ENCODE assay signal across 8 cellular contexts in genomic region chr6:43951063-43951755, GRCh38.
A peak's percentile ranks its signal among the peaks of the same experiment; 100 is the strongest.
DNase-seq lines count a peak whose midpoint lies in the region; ATAC-seq and TF ChIP-seq lines count a peak whose summit lies in the region.
"Had no signal": no experiment of that assay in that cellular context is flagged by ENCODE, and none has a peak within 500 bp of the region (broad histone marks: within the 10 kb centered on the region; RNA-seq: fewer than 3 reads in every experiment).

No MANE protein-coding gene starts in this region.

- H3K9me3 ChIP-seq in breast epithelium: peaks cover 0 to under 1% of the 10 kb centered on the region in 2 donors
- no peaks in the 10 kb centered on the region for H3K9me3 ChIP-seq in liver (ENCODE audit: control insufficient read depth in 4 of 4, low read length in 3 of 4)
- H3K9me3 ChIP-seq: tibial artery had no signal

- peak; percentile 10 for TF ChIP-seq CTCF in GM10248 (IDR thresholded peaks at IDR 0.05; ENCODE audit: control extremely low read depth, extremely low read depth, low read depth, missing control alignments)
- TF ChIP-seq CTCF in NB4 (IDR thresholded peaks at IDR 0.05; ENCODE audit: low read depth, low read length): peak; percentile 78
- peak in 2 of 3 donors; percentile 24 to 36 for TF ChIP-seq CTCF in breast epithelium (IDR thresholded peaks at IDR 0.05)
- peak; percentile 82 for TF ChIP-seq CTCF in liver (IDR thresholded peaks at IDR 0.05; ENCODE audit: low read depth, low read length, missing input control)

- H3K9ac ChIP-seq in liver (ENCODE audit: low read depth in 1 of 2, low read length in 2 of 2): peak overlapping the region in 1 of 2 donors; percentile 8

- H3K27ac ChIP-seq in breast epithelium (no peak overlapping the region), liver (ENCODE audit: low read depth in 1 of 2, low read length in 2 of 2) (peak overlapping the region; percentile 1 to 27)
- H3K27ac ChIP-seq: tibial artery had no signal

- DNase-seq in GM10248 (ENCODE audit: extremely low spot score) (no peak), NB4 (ENCODE audit: low read depth) (peak; percentile 92), breast epithelium (ENCODE audit: low spot score in 2 of 2) (no peak), occipital lobe (lab: John Stamatoyannopoulos, UW) (no peak), KG1 (lab: John Stamatoyannopoulos, UW) (no peak)

- H3K4me3 ChIP-seq in NB4 (ENCODE audit: low read depth, low read length) (no peak overlapping the region), breast epithelium (no peak overlapping the region), liver (ENCODE audit: low read depth in 1 of 3, low read length in 3 of 3) (no peak overlapping the region)
- H3K4me3 ChIP-seq: tibial artery had no signal

- no peaks in the 10 kb centered on the region for H3K27me3 ChIP-seq in breast epithelium
- no peaks in the 10 kb centered on the region for H3K27me3 ChIP-seq in liver (ENCODE audit: control insufficient read depth in 4 of 4, insufficient read depth in 4 of 4, low read length in 3 of 4)

- WGBS in liver: 43% methylated on average over 5 of the region's 5 CpGs

- TF ChIP-seq RAD21 in liver (IDR thresholded peaks at IDR 0.05): peak; percentile 97 to 98

- intact Hi-C loops in breast epithelium (cut with DNase I; ENCODE audit: low total_unique reads): no loop called here

- CTCF ChIA-PET in GM10248 (lab: Yijun Ruan, JAX): interaction anchor here (1.3 to 3.1 kb wide), 4 partner anchors 10 to 182 kb away, joined by 3 to 9 read pairs (median 6); partner anchors contain the start of gene VEGFA

- TF ChIP-seq POLR2A in NB4 (IDR thresholded peaks at IDR 0.05; ENCODE audit: extremely low read depth, insufficient read length) (no peak), breast epithelium (IDR thresholded peaks at IDR 0.05) (no peak)

- no peak for ATAC-seq in HG02678 (IDR thresholded peaks at IDR 0.05; ENCODE audit: unreplicated experiment)

- POLR2A ChIA-PET in GM10248 (lab: Yijun Ruan, JAX): interaction anchor here (0.6 kb wide), 1 partner anchor 43 kb away, joined by 4 read pairs; no protein-coding TSS in a partner anchor

- H3K36me3 ChIP-seq in breast epithelium (no peaks in the 10 kb centered on the region), liver (ENCODE audit: control insufficient read depth in 4 of 4, insufficient read depth in 3 of 4, low read depth in 1 of 4, low read length in 3 of 4) (no peaks in the 10 kb centered on the region)
- H3K36me3 ChIP-seq: tibial artery had no signal

- H3K4me1 ChIP-seq in breast epithelium (no peaks in the 10 kb centered on the region), liver (ENCODE audit: control insufficient read depth in 4 of 4, insufficient read depth in 4 of 4, low read length in 3 of 4) (peaks cover 0 to 28% (median 18%) of the 10 kb centered on the region in 4 donors)
- H3K4me1 ChIP-seq: tibial artery had no signal

TF ChIP-seq in liver, 16 proteins besides CTCF, POLR2A, EP300 and RAD21:
- TF ChIP-seq NR2F2 (IDR thresholded peaks at IDR 0.05) (peak; percentile 66), FOXA1 (IDR thresholded peaks at IDR 0.05) (no peak), HNF4A (conservative IDR thresholded peaks at IDR 0.05) (peak; percentile 43 to 49), TAF1 (conservative IDR thresholded peaks at IDR 0.05) (no peak), MAX (IDR thresholded peaks at IDR 0.05) (peak; percentile 50), SP1 (IDR thresholded peaks at IDR 0.05) (peak; percentile 48), EGR1 (IDR thresholded peaks at IDR 0.05; ENCODE audit: low read depth in 2 of 2) (no peak), RXRA (IDR thresholded peaks at IDR 0.05) (peak; percentile 72 to 92)

Comparison
In these comparisons a context has a peak if more than half of its experiments do, and no peak if none do; other contexts are left out.
1. CTCF ChIP-seq: peak in every context shown above with its lines; median percentile 82 in liver; 78 in NB4; 30 in breast epithelium; 10 in GM10248.
2. H3K27ac ChIP-seq: peak in liver (2 of 2); none in breast epithelium (0 of 2).